21 cellular contexts compared by ENCODE assay signal in genomic region chr15:83926116-83926515, GRCh38.
"Had no signal": no experiment of that assay in that cellular context is flagged by ENCODE, and none has a peak within 500 bp of the region (broad histone marks: within the 10 kb centered on the region; RNA-seq: fewer than 3 reads in every experiment).

No MANE protein-coding gene starts in this region.

- H3K4me3 Mint-ChIP-seq: activated CD4-positive, alpha-beta memory T cell treated with anti-CD3 and anti-CD28 coated beads, Interleukin-2, amount 10 ng/mL, durations not matched to agents 7 days and 5 days; activated T-cell treated with anti-CD3 and anti-CD28 coated beads, Interleukin-2, amount 50 U/mL, for 4 hours; brain; dendritic cell treated with granulocyte-macrophage colony-stimulating factor and Interleukin-4, amounts not matched to agents 40 ng/mL and 50 ng/mL, for 4 days; naive thymus-derived CD4-positive, alpha-beta T cell; stimulated activated naive CD8-positive, alpha-beta T cell treated with anti-CD3 and anti-CD28 coated beads, Interleukin-15, amount 100 ng/mL, for 72 hours; T-helper 1 cell treated with Interleukin-12 subunit alpha and Interleukin-12 subunit beta and Interleukin-4 antibody, amounts not matched to agents 30 μg/mL and 1 μg/mL, for 36 hours had no signal

- H3K4me1 ChIP-seq: left lung, upper lobe of right lung had no signal

- ATAC-seq: activated naive CD4-positive, alpha-beta T cell treated with anti-CD3 and anti-CD28 coated beads, Interleukin-2, amount 50 U/mL, for 72 hours; activated T-cell treated with anti-CD3 and anti-CD28 coated beads, Interleukin-2, amount 50 U/mL, for 4 hours; gastrocnemius medialis; left lung; mucosa of descending colon; naive thymus-derived CD4-positive, alpha-beta T cell; pancreas; stimulated activated naive CD8-positive, alpha-beta T cell treated with anti-CD3 and anti-CD28 coated beads, Interleukin-15, amount 100 ng/mL, for 72 hours; upper lobe of right lung had no signal

- H3K27ac Mint-ChIP-seq: activated CD4-positive, alpha-beta memory T cell treated with anti-CD3 and anti-CD28 coated beads, Interleukin-2, amount 10 ng/mL, durations not matched to agents 7 days and 5 days; activated naive CD4-positive, alpha-beta T cell treated with anti-CD3 and anti-CD28 coated beads, Interleukin-2, amount 50 U/mL, for 72 hours; brain; dendritic cell treated with granulocyte-macrophage colony-stimulating factor and Interleukin-4, amounts not matched to agents 40 ng/mL and 50 ng/mL, for 4 days; naive thymus-derived CD4-positive, alpha-beta T cell; T-helper 1 cell treated with Interleukin-12 subunit alpha and Interleukin-12 subunit beta and Interleukin-4 antibody, amounts not matched to agents 30 μg/mL and 1 μg/mL, for 36 hours had no signal

- H3K27me3 ChIP-seq: gastrocnemius medialis, left lung, pancreas, sigmoid colon, upper lobe of right lung had no signal

- H3K36me3 Mint-ChIP-seq: activated naive CD4-positive, alpha-beta T cell treated with anti-CD3 and anti-CD28 coated beads, Interleukin-2, amount 50 U/mL, for 72 hours; brain had no signal

- H3K27ac ChIP-seq: gastrocnemius medialis, left lung, pancreas, upper lobe of right lung had no signal

- H3K4me1 Mint-ChIP-seq: brain had no signal

- H3K9me3 ChIP-seq: gastrocnemius medialis, left lung, mucosa of descending colon, pancreas, sigmoid colon, upper lobe of right lung had no signal

- DNase-seq: activated CD4-positive, alpha-beta memory T cell treated with anti-CD3 and anti-CD28 coated beads, Interleukin-2, amount 10 ng/mL, durations not matched to agents 7 days and 5 days; activated CD4-positive, alpha-beta T cell treated with anti-CD3 and anti-CD28 coated beads for 4 hours; activated effector memory CD4-positive, alpha-beta T cell treated with anti-CD3 and anti-CD28 coated beads, Interleukin-2, amount 50 U/mL, for 16 hours; activated T-cell treated with anti-CD3 and anti-CD28 coated beads, Interleukin-2, amount 50 U/mL, for 4 hours; amniotic stem cell; cerebellar nuclear complex; effector memory CD4-positive, alpha-beta T cell; gastrocnemius medialis; islet precursor cell; left lung; mucosa of descending colon; naive thymus-derived CD4-positive, alpha-beta T cell; pancreas; sigmoid colon; stimulated activated CD4-positive, alpha-beta T cell treated with anti-CD3 and anti-CD28 coated beads, Interleukin-1b, Interleukin-23, amount 100 ng/mL, for 48 hours; stimulated activated naive CD8-positive, alpha-beta T cell treated with anti-CD3 and anti-CD28 coated beads, Interleukin-15, amount 100 ng/mL, for 72 hours; upper lobe of right lung had no signal

- H3K27me3 Mint-ChIP-seq: dendritic cell treated with granulocyte-macrophage colony-stimulating factor and Interleukin-4, amounts not matched to agents 40 ng/mL and 50 ng/mL, for 4 days had no signal

- H3K4me3 ChIP-seq: gastrocnemius medialis, left lung, mucosa of descending colon, pancreas, sigmoid colon, upper lobe of right lung had no signal

- H3K9me3 Mint-ChIP-seq: activated CD4-positive, alpha-beta memory T cell treated with anti-CD3 and anti-CD28 coated beads, Interleukin-2, amount 10 ng/mL, durations not matched to agents 7 days and 5 days; activated T-cell treated with anti-CD3 and anti-CD28 coated beads, Interleukin-2, amount 50 U/mL, for 4 hours; brain; dendritic cell treated with granulocyte-macrophage colony-stimulating factor and Interleukin-4, amounts not matched to agents 40 ng/mL and 50 ng/mL, for 4 days; T-helper 1 cell treated with Interleukin-12 subunit alpha and Interleukin-12 subunit beta and Interleukin-4 antibody, amounts not matched to agents 30 μg/mL and 1 μg/mL, for 36 hours had no signal

- H3K36me3 ChIP-seq: gastrocnemius medialis, left lung, pancreas, upper lobe of right lung had no signal
